4 cellular contexts compared by ENCODE assay signal in the genomic region with DNA sequence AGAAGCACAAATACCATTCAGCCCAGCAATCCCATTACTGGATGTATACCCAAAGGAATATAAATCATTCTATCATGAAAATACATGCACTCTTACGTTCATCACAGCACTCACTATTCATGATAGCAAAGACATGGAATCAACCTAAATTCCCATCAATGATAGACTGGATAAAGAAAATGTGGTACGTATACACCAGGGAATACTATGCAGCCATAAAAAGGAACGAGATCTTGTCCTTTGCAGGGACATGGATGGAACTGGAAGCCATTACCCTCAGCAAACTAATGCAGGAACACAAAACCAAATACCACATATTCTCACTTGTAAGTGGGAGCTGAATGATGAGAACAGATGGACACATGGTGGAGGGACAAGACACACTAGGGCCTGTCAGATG.
TF ChIP-seq lines count a peak whose summit lies in the region.

No MANE protein-coding gene starts in this region.

TF ChIP-seq in HEK293, 187 proteins besides CTCF, POLR2A, EP300 and RAD21:
- TF ChIP-seq ZNF580 (tag by site-specific recombination; IDR thresholded peaks at IDR 0.05): 0 out of 2 replicates have a peak, but pooled peaks have one; percentile 47
- TF ChIP-seq ZNF146 (tag by site-specific recombination; IDR thresholded peaks at IDR 0.05): peak; percentile 96

TF ChIP-seq in SK-N-SH treated with all-trans-retinoic acid at 6 μM for 48 hours, 23 proteins besides CTCF, POLR2A, EP300 and RAD21:
- peak; percentile 80 for TF ChIP-seq ZNF8 (CRISPR knock-in tag; IDR thresholded peaks at IDR 0.05)

TF ChIP-seq in K562, 482 proteins besides CTCF, POLR2A, EP300 and RAD21:
- peak; percentile 14 for TF ChIP-seq RBM25 (IDR thresholded peaks at IDR 0.05; ENCODE audit: low read depth, low read length, severe bottlenecking)
- peak; percentile 51 for TF ChIP-seq ZNF146 (CRISPR knock-in tag; IDR thresholded peaks at IDR 0.05; ENCODE audit: unreplicated experiment)

TF ChIP-seq in H1, 55 proteins besides CTCF, POLR2A, EP300 and RAD21:
- TF ChIP-seq KDM1A (IDR thresholded peaks at IDR 0.05; ENCODE audit: borderline replicate concordance, low read length): 0 out of 2 replicates have a peak, but pooled peaks have one; percentile 36
